Comparison of ENCODE assay signal across 10 cellular contexts in the genomic region with DNA sequence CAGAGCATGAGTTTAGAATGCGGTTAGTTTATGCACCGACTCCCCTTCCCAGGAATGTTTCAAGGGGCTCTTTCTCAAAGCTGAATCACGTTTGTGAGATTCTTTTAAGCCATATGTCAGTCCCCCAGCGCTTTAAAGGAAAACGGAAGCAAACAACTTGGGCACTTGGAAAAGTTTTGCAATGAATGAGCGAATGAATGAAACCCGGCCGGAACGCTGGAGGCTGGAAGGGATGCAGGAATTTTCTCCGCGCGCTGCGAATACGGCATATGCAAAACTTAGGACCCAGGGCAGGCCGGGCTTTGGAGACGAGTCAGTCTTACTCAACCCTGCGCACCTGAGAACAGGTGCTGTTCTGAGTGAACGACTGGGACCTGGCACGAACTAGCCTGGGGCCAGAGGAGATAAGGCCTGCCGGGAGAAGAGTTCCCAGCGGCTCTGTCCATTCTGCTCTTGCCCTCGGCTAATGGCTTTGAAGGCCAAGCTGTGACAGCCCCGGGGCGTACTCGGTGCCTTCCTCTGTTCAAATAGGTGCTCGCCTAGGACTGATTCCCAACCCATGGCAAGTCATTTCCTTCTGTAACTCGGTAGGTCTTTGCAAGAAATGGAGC. TPM values are rescaled to one million over a fixed set of nuclear protein-coding genes. Genes with fewer than 3 reads are reported as not detected.
DNase-seq lines count a peak whose midpoint lies in the region; ATAC-seq and TF ChIP-seq lines count a peak whose summit lies in the region.
"Had no signal": no experiment of that assay in that cellular context is flagged by ENCODE, and none has a peak within 500 bp of the region (broad histone marks: within the 10 kb centered on the region; RNA-seq: fewer than 3 reads in every experiment).

No MANE protein-coding gene starts in this region.

- H3K4me1 ChIP-seq in SK-N-SH (ENCODE audit: control insufficient read depth in 1 of 2, insufficient read depth in 2 of 2, low read depth in 1 of 2, low read length in 1 of 2) (no peaks in the 10 kb centered on the region; a peak in 1 of 4 replicates), cardiac muscle cell (ENCODE audit: low read depth) (no peaks in the 10 kb centered on the region), uterus (no peaks in the 10 kb centered on the region)

- H3K4me3 ChIP-seq in SK-N-SH (ENCODE audit: low read depth in 2 of 2, low read length in 1 of 2) (no peak overlapping the region), cardiac muscle cell (peak overlapping the region; percentile 17), uterus (peak overlapping the region; percentile 26 to 38)

- peaks cover 31% of the 10 kb centered on the region for H3K9me3 Mint-ChIP-seq in nephron progenitor cell
- peaks cover 0 to 5% of the 10 kb centered on the region in 2 donors for H3K9me3 Mint-ChIP-seq in natural killer cell

- no peak for TF ChIP-seq POLR2A in uterus (IDR thresholded peaks at IDR 0.05)

- TF ChIP-seq CTCF in SK-N-SH (IDR thresholded peaks at IDR 0.05) (no peak), cardiac muscle cell (IDR thresholded peaks at IDR 0.05; ENCODE audit: low read depth, low read length) (no peak), nephron progenitor cell (IDR thresholded peaks at IDR 0.05) (no peak), uterus (IDR thresholded peaks at IDR 0.05) (no peak), natural killer cell (IDR thresholded peaks at IDR 0.05) (no peak)

- H3K27ac Mint-ChIP-seq in nephron progenitor cell (no peak overlapping the region), natural killer cell (no peak overlapping the region)

- peak overlapping the region; percentile 86 for H3K4me3 Mint-ChIP-seq in nephron progenitor cell
- H3K4me3 Mint-ChIP-seq in natural killer cell = no peak overlapping the region

- no peaks in the 10 kb centered on the region for H3K36me3 Mint-ChIP-seq in nephron progenitor cell (ENCODE audit: low read depth)
- peaks cover 9% of the 10 kb centered on the region for H3K36me3 Mint-ChIP-seq in natural killer cell

- WGBS in SK-N-SH (ENCODE audit: low lambda C conversion rate) = 22% methylated on average over 22 of the region's 27 CpGs

- H3K27ac ChIP-seq in SK-N-SH (ENCODE audit: low read depth in 2 of 2, low read length in 1 of 2) (no peak overlapping the region), cardiac muscle cell (no peak overlapping the region), uterus (peak overlapping the region in 1 of 2 donors; percentile 58)

- TF ChIP-seq RAD21 in SK-N-SH (IDR thresholded peaks at IDR 0.05; ENCODE audit: low read length) = no peak

- no peak for TF ChIP-seq EP300 in SK-N-SH (IDR thresholded peaks at IDR 0.05; ENCODE audit: borderline replicate concordance in 1 of 2, low read depth in 1 of 2, low read length in 1 of 2)

- CTCF ChIA-PET in SK-N-SH (lab: Yijun Ruan, JAX) = interaction anchor here (0.9 kb wide), 1 partner anchor 26 kb away, joined by 4 read pairs; no protein-coding TSS in a partner anchor

- H3K9me2 ChIP-seq in SK-N-SH = no peaks in the 10 kb centered on the region

- no peaks in the 10 kb centered on the region for H3K36me3 ChIP-seq in SK-N-SH (replicated peaks in 1 of 2; ENCODE audit: control insufficient read depth in 1 of 2, insufficient read depth in 2 of 2, low read length in 1 of 2)
- H3K36me3 ChIP-seq in cardiac muscle cell = no peaks in the 10 kb centered on the region
- no peaks in the 10 kb centered on the region for H3K36me3 ChIP-seq in uterus

- no peaks in the 10 kb centered on the region for H3K9me3 ChIP-seq in SK-N-SH
- no peaks in the 10 kb centered on the region for H3K9me3 ChIP-seq in cardiac muscle cell (ENCODE audit: low read depth)
- H3K9me3 ChIP-seq in uterus = no peaks in the 10 kb centered on the region

- H3K9ac ChIP-seq in SK-N-SH = no peak overlapping the region

- no peak overlapping the region for H2AFZ ChIP-seq in SK-N-SH (ENCODE audit: low read depth)

- DNase-seq in SK-N-SH (peak; percentile 12), cardiac muscle cell (ENCODE audit: low read depth in 1 of 2, low spot score in 1 of 2) (peak; percentile 42 to 50), nephron progenitor cell (peak; percentile 25), uterus (no peak), natural killer cell (no peak)
- DNase-seq: SHP77 treated with DMSO at 0.1 percent for 48 hours had no signal

- peaks cover 24% of the 10 kb centered on the region for H3K4me1 Mint-ChIP-seq in nephron progenitor cell
- no peaks in the 10 kb centered on the region for H3K4me1 Mint-ChIP-seq in natural killer cell

- peaks cover 52% of the 10 kb centered on the region for H3K27me3 ChIP-seq in SK-N-SH (ENCODE audit: insufficient read depth)
- peaks cover 65% of the 10 kb centered on the region for H3K27me3 ChIP-seq in cardiac muscle cell
- H3K27me3 ChIP-seq in uterus = no peaks in the 10 kb centered on the region

- H3K27me3 Mint-ChIP-seq in nephron progenitor cell (ENCODE audit: low read depth, poor library complexity) (peaks cover 53% of the 10 kb centered on the region), natural killer cell (ENCODE audit: low read depth in 2 of 2) (peaks cover 7 to 30% of the 10 kb centered on the region in 2 donors)

- H3K4me2 ChIP-seq in SK-N-SH = no peak overlapping the region

- H3F3A ChIP-seq in SK-N-SH (replicated peaks; ENCODE audit: insufficient read depth) = no peaks in the 10 kb centered on the region

- intact Hi-C loops in uterus (cut with DNase I; ENCODE audit: low total_unique reads) (no loop called here), natural killer cell (cut with micrococcal nuclease) (no loop called here)

- ATAC-seq in SK-N-SH treated with all-trans-retinoic acid at 6 μM for 48 hours = no peak
- no peak for ATAC-seq in natural killer cell
- ATAC-seq in GM18519 (IDR thresholded peaks at IDR 0.05; ENCODE audit: low FRiP score, unreplicated experiment) = no peak
- no peak for ATAC-seq in HG03469 (IDR thresholded peaks at IDR 0.05; ENCODE audit: unreplicated experiment)

- H3K79me2 ChIP-seq in SK-N-SH (ENCODE audit: insufficient read depth) = no peaks in the 10 kb centered on the region

- no peaks in the 10 kb centered on the region for H4K20me1 ChIP-seq in SK-N-SH (ENCODE audit: insufficient read depth)

- POLR2A ChIA-PET in SK-N-SH (lab: Yijun Ruan, JAX) = no interaction called here

TF ChIP-seq in SK-N-SH, 30 proteins besides CTCF, POLR2A, EP300 and RAD21 (continues in another document):
- TF ChIP-seq FOXM1 (IDR thresholded peaks at IDR 0.05; ENCODE audit: low read depth) = no peak
- TF ChIP-seq RXRA (IDR thresholded peaks at IDR 0.05; ENCODE audit: borderline replicate concordance, low read depth) = no peak
- no peak for TF ChIP-seq JUND (IDR thresholded peaks at IDR 0.05)
- TF ChIP-seq, protein P1, sequence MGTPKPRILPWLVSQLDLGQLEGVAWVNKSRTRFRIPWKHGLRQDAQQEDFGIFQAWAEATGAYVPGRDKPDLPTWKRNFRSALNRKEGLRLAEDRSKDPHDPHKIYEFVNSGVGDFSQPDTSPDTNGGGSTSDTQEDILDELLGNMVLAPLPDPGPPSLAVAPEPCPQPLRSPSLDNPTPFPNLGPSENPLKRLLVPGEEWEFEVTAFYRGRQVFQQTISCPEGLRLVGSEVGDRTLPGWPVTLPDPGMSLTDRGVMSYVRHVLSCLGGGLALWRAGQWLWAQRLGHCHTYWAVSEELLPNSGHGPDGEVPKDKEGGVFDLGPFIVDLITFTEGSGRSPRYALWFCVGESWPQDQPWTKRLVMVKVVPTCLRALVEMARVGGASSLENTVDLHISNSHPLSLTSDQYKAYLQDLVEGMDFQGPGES (IDR thresholded peaks at IDR 0.05; ENCODE audit: low read depth, low read length) = no peak
- TF ChIP-seq NFIC (IDR thresholded peaks at IDR 0.05; ENCODE audit: borderline replicate concordance) = no peak
- TF ChIP-seq, protein P2, sequence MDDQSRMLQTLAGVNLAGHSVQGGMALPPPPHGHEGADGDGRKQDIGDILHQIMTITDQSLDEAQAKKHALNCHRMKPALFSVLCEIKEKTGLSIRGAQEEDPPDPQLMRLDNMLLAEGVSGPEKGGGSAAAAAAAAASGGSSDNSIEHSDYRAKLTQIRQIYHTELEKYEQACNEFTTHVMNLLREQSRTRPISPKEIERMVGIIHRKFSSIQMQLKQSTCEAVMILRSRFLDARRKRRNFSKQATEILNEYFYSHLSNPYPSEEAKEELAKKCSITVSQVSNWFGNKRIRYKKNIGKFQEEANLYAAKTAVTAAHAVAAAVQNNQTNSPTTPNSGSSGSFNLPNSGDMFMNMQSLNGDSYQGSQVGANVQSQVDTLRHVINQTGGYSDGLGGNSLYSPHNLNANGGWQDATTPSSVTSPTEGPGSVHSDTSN (IDR thresholded peaks at IDR 0.05) = no peak

TF ChIP-seq in SK-N-SH treated with all-trans-retinoic acid at 6 μM for 48 hours, 23 proteins besides CTCF, POLR2A, EP300 and RAD21 (continues in another document):
- TF ChIP-seq PPARA (CRISPR knock-in tag; IDR thresholded peaks at IDR 0.05; ENCODE audit: borderline replicate concordance) (no peak), ZNF8 (CRISPR knock-in tag; IDR thresholded peaks at IDR 0.05) (no peak), OSR1 (CRISPR knock-in tag; IDR thresholded peaks at IDR 0.05) (no peak), TOX (CRISPR knock-in tag; IDR thresholded peaks at IDR 0.05; ENCODE audit: borderline replicate concordance) (no peak)
- TF ChIP-seq, protein P3, sequence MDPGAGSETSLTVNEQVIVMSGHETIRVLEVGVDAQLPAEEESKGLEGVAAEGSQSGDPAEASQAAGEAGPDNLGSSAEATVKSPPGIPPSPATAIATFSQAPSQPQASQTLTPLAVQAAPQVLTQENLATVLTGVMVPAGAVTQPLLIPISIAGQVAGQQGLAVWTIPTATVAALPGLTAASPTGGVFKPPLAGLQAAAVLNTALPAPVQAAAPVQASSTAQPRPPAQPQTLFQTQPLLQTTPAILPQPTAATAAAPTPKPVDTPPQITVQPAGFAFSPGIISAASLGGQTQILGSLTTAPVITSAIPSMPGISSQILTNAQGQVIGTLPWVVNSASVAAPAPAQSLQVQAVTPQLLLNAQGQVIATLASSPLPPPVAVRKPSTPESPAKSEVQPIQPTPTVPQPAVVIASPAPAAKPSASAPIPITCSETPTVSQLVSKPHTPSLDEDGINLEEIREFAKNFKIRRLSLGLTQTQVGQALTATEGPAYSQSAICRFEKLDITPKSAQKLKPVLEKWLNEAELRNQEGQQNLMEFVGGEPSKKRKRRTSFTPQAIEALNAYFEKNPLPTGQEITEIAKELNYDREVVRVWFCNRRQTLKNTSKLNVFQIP (CRISPR knock-in tag; IDR thresholded peaks at IDR 0.05; ENCODE audit: borderline replicate concordance, low read depth) = no peak

RNA-seq across cellular contexts. Expression of a gene that starts 0.8 kb away (rescaled TPM):
- polyA plus RNA-seq in SK-N-SH (2012; rRNA removed) (0.02 TPM in 1 of 2 replicates, not detected in the other), cardiac muscle cell (0.10 TPM in 1 of 2 replicates, not detected in the other)
- polyA plus RNA-seq in SK-N-SH (2012; cell fraction: cytosol; rRNA removed) = under 0.01 and 0.01 TPM in 2 replicates
- polyA plus RNA-seq in SK-N-SH (2012; cell fraction: nucleus; rRNA removed) = 0.02 TPM in 2 replicates
- total RNA-seq in cardiac muscle cell (0.12 and 0.53 TPM in 2 replicates), uterus (10 to 100 TPM in 1 of 4 donors, 1 to 10 TPM in 3; 1.5 to 30.2 (median 2.8) TPM), natural killer cell (not detected)
- total RNA-seq: activated CD8-positive, alpha-beta memory T cell treated with anti-CD3 and anti-CD28 coated beads for 36 hours had no signal

Comparison
In these comparisons a context has a peak if more than half of its experiments do, and no peak if none do; other contexts are left out.
1. DNase-seq: peak in SK-N-SH (single experiment), cardiac muscle cell (2 of 2) and nephron progenitor cell (single experiment); none in uterus (0 of 2) and natural killer cell (single experiment).
2. H3K4me3 ChIP-seq: peak in cardiac muscle cell (single experiment) and uterus (2 of 2); none in SK-N-SH (0 of 2).